Comparison of ENCODE assay signal across 8 cellular contexts in genomic region chr4:140095694-140096482, GRCh38. TPM values are rescaled to one million over a fixed set of nuclear protein-coding genes. Genes with fewer than 3 reads are reported as not detected.
DNase-seq lines count a peak whose midpoint lies in the region; ATAC-seq and TF ChIP-seq lines count a peak whose summit lies in the region.

No MANE protein-coding gene starts in this region.

- H3K4me1 Mint-ChIP-seq in activated naive CD4-positive, alpha-beta T cell treated with anti-CD3 and anti-CD28 coated beads, Interleukin-2, amount 50 U/mL, for 24 hours = peaks cover 81% of the 10 kb centered on the region

- no peaks in the 10 kb centered on the region for H3K27me3 ChIP-seq in spleen (replicated peaks in 1 of 7)

- peak; percentile 78 for DNase-seq in HFF-Myc (ENCODE audit: extremely low read depth, low read depth)
- DNase-seq in SHP77 treated with DMSO at 0.1 percent for 48 hours (lab: John Stamatoyannopoulos, UW) = peak; percentile 55
- peak; percentile 38 for DNase-seq in left ventricle myocardium superior
- no peak for DNase-seq in spleen
- no peak for DNase-seq in NCI-H1092 treated with DMSO at 0.1 percent for 48 hours (lab: John Stamatoyannopoulos, UW)
- no peak for DNase-seq in NCI-H82 (lab: John Stamatoyannopoulos, UW)

- H3K4me3 ChIP-seq in HFF-Myc (replicated peaks; ENCODE audit: low read depth, low read length) = no peak overlapping the region
- peak overlapping the region in 3 of 8 donors; percentile 6 to 48 (median 7) for H3K4me3 ChIP-seq in spleen

- 21 to 38% (median 30%) methylated on average over 9 of the region's 9 CpGs for WGBS in spleen, 5 donors

- peak; percentile 32 for ATAC-seq in left ventricle myocardium superior
- ATAC-seq in HG02642 (IDR thresholded peaks at IDR 0.05; ENCODE audit: poor library complexity, unreplicated experiment) = no peak

- no peaks in the 10 kb centered on the region for H3K27me3 Mint-ChIP-seq in activated naive CD4-positive, alpha-beta T cell treated with anti-CD3 and anti-CD28 coated beads, Interleukin-2, amount 50 U/mL, for 24 hours

- no peaks in the 10 kb centered on the region for H3K9me3 Mint-ChIP-seq in activated naive CD4-positive, alpha-beta T cell treated with anti-CD3 and anti-CD28 coated beads, Interleukin-2, amount 50 U/mL, for 24 hours

- H3K9me3 ChIP-seq in spleen = no peaks in the 10 kb centered on the region

- TF ChIP-seq POLR2A in spleen (IDR thresholded peaks at IDR 0.05) = no peak

- TF ChIP-seq CTCF in HFF-Myc (IDR thresholded peaks at IDR 0.05; ENCODE audit: low read depth, low read length, missing control alignments) = no peak
- TF ChIP-seq CTCF in spleen (IDR thresholded peaks at IDR 0.05 in 8 of 11, conservative IDR thresholded peaks at IDR 0.05 in 3 of 11) = no peak

- H3K27ac ChIP-seq in spleen = peak overlapping the region; percentile 32 to 85 (median 80)

- H3K4me3 Mint-ChIP-seq in activated naive CD4-positive, alpha-beta T cell treated with anti-CD3 and anti-CD28 coated beads, Interleukin-2, amount 50 U/mL, for 24 hours = peak overlapping the region; percentile 87

- H3K36me3 Mint-ChIP-seq in activated naive CD4-positive, alpha-beta T cell treated with anti-CD3 and anti-CD28 coated beads, Interleukin-2, amount 50 U/mL, for 24 hours = peaks cover 2% of the 10 kb centered on the region

- peaks cover 54 to 100% (median 93%) of the 10 kb centered on the region in 6 donors for H3K4me1 ChIP-seq in spleen

- intact Hi-C loops in left ventricle myocardium superior (cut with micrococcal nuclease) = no loop called here
- intact Hi-C loops in spleen (cut with DNase I; ENCODE audit: low total_unique reads) = loop anchor here (1.0 kb wide), 1 partner anchor 55 kb away; no protein-coding TSS in a partner anchor

- peak overlapping the region; percentile 96 for H3K27ac Mint-ChIP-seq in activated naive CD4-positive, alpha-beta T cell treated with anti-CD3 and anti-CD28 coated beads, Interleukin-2, amount 50 U/mL, for 24 hours

- H3K36me3 ChIP-seq in spleen = no peaks in the 10 kb centered on the region

RNA-seq across cellular contexts. Expression of gene MAML3, which starts 58.1 kb away (rescaled TPM):
- total RNA-seq in left ventricle myocardium superior (2.1 TPM), spleen (10 to 100 TPM in 6 of 7 donors, 1 to 10 TPM in 1; 6.7 to 18.4 (median 14.7) TPM)
- 1 to 10 TPM in 1 of 3 donors, under 1 TPM in 2; 0.63 to 1.6 (median 0.83) TPM for polyA plus RNA-seq in spleen

Comparison
In these comparisons a context has a peak if more than half of its experiments do, and no peak if none do; other contexts are left out.
1. DNase-seq: peak in HFF-Myc (single experiment), SHP77 treated with DMSO at 0.1 percent for 48 hours (single experiment) and left ventricle myocardium superior (single experiment); none in spleen (single experiment), NCI-H1092 treated with DMSO at 0.1 percent for 48 hours (single experiment) and NCI-H82 (single experiment).